20 cellular contexts compared by ENCODE assay signal in the genomic region with DNA sequence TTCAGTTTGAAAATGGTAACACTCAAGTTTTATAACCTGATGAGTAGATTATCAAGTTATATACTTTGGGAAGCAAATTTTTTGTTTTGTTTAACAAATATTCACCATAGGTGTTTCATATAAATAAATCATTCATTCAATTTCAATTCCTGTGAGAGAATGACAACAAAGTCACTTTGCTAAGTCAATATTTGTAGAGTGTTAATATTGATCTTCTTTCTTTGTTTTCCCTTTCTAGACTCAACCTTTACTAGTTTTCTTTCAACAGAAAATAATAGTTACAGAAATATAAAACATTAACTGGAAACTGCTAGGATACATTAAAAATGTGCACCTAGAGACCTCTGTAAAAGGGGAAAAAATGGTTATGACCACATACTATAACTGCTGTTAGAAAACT.
A peak's percentile ranks its signal among the peaks of the same experiment; 100 is the strongest.
DNase-seq lines count a peak whose midpoint lies in the region; ATAC-seq and FAIRE-seq lines count a peak whose summit lies in the region.
"Had no signal": no experiment of that assay in that cellular context is flagged by ENCODE, and none has a peak within 500 bp of the region (broad histone marks: within the 10 kb centered on the region; RNA-seq: fewer than 3 reads in every experiment).

No MANE protein-coding gene starts in this region.

- ATAC-seq in HG03457 (IDR thresholded peaks at IDR 0.05; ENCODE audit: unreplicated experiment) (no peak), GM18498 (IDR thresholded peaks at IDR 0.05; ENCODE audit: unreplicated experiment) (no peak)
- ATAC-seq: GM12878, GM23338, HCT116 had no signal

- DNase-seq in NCI-H526 (lab: John Stamatoyannopoulos, UW) (peak; percentile 8 to 9), NCI-H526 treated with DMSO at 0.1 percent for 48 hours (lab: John Stamatoyannopoulos, UW) (no peak), NCI-H146 treated with DMSO at 0.1 percent for 48 hours (lab: John Stamatoyannopoulos, UW; ENCODE audit: unreplicated experiment) (peak; percentile 42), NCI-H226 (no peak)
- DNase-seq: 8988T; C1 segment of cervical spinal cord; Calu3; CD4-positive, alpha-beta memory T cell; COR-L47; DMS79; EL; GDM1; H9 had no signal

- peak; percentile 86 for FAIRE-seq in islet of Langerhans (lab: Jason Lieb, UNC)
- FAIRE-seq: GM18507 had no signal

Comparison
In these comparisons a context has a peak if more than half of its experiments do, and no peak if none do; other contexts are left out.
1. DNase-seq: peak in NCI-H526 (2 of 2) and NCI-H146 treated with DMSO at 0.1 percent for 48 hours (single experiment); none in NCI-H526 treated with DMSO at 0.1 percent for 48 hours (single experiment) and NCI-H226 (single experiment).